Comparison of ENCODE assay signal across 14 cellular contexts in genomic region chr6:87139927-87140326, GRCh38. TPM values are rescaled to one million over a fixed set of nuclear protein-coding genes. Genes with fewer than 3 reads are reported as not detected.
"Had no signal": no experiment of that assay in that cellular context is flagged by ENCODE, and none has a peak within 500 bp of the region (broad histone marks: within the 10 kb centered on the region; RNA-seq: fewer than 3 reads in every experiment).

No MANE protein-coding gene starts in this region.

RNA-seq across cellular contexts. Expression of gene CGA, which starts 45.0 kb away (rescaled TPM):
- total RNA-seq: activated B cell treated with CpG ODN at 0.5 μM for 24 hours; activated CD4-positive, alpha-beta memory T cell treated with anti-CD3 and anti-CD28 coated beads for 36 hours; activated CD4-positive, alpha-beta memory T cell treated with anti-CD3 and anti-CD28 coated beads, Interleukin-2, amount 10 ng/mL, durations not matched to agents 7 days and 5 days; activated CD4-positive, alpha-beta T cell treated with anti-CD3 and anti-CD28 coated beads for 36 hours; activated CD4-positive, alpha-beta T cell treated with anti-CD3 and anti-CD28 coated beads, Interleukin-2, amount 10 ng/mL, durations not matched to agents 24 days and 14 days; activated CD4-positive, alpha-beta T cell treated with anti-CD3 and anti-CD28 coated beads, Interleukin-2, amount 10 ng/mL, durations not matched to agents 7 days and 5 days; activated CD8-positive, alpha-beta memory T cell treated with anti-CD3 and anti-CD28 coated beads for 36 hours; activated CD8-positive, alpha-beta memory T cell treated with anti-CD3 and anti-CD28 coated beads, Interleukin-2, amount 10 ng/mL, durations not matched to agents 7 days and 5 days; activated CD8-positive, alpha-beta T cell treated with anti-CD3 and anti-CD28 coated beads for 36 hours; activated CD8-positive, alpha-beta T cell treated with anti-CD3 and anti-CD28 coated beads, Interleukin-2, amount 10 ng/mL, durations not matched to agents 7 days and 5 days; T-cell; T-helper 1 cell treated with Interleukin-12 subunit alpha and Interleukin-12 subunit beta and Interleukin-4 antibody, amounts not matched to agents 30 ng/mL and 1 ng/mL, for 36 hours; T-helper 2 cell treated with Interferon-gamma antibody and Interleukin-4, amounts not matched to agents 100 ng/mL and 5 ng/mL, for 36 hours; WTC11 had no signal
